ENCODE assay signal across 23 cellular contexts in genomic region chr16:27156531-27156930, GRCh38. TPM values are rescaled to one million over a fixed set of nuclear protein-coding genes. Genes with fewer than 3 reads are reported as not detected.
DNase-seq lines count a peak whose midpoint lies in the region; ATAC-seq and TF ChIP-seq lines count a peak whose summit lies in the region.
"Had no signal": no experiment of that assay in that cellular context is flagged by ENCODE, and none has a peak within 500 bp of the region (broad histone marks: within the 10 kb centered on the region; RNA-seq: fewer than 3 reads in every experiment).

No MANE protein-coding gene starts in this region.

- H3K27me3 ChIP-seq in AG04450 (ENCODE audit: control insufficient read depth, insufficient read depth, low read length) (no peaks in the 10 kb centered on the region), HL-60 (ENCODE audit: insufficient read depth, poor library complexity, severe bottlenecking) (no peaks in the 10 kb centered on the region)
- H3K27me3 ChIP-seq: Peyer's patch had no signal

- CTCF ChIA-PET in AG04450 (lab: Charles Lee) = interaction anchor here (0.6 to 4.2 kb wide), 13 partner anchors 10 to 1318 kb away, joined by 3 to 64 read pairs (median 4); partner anchors contain the start of gene KDM8

- TF ChIP-seq CTCF in AG04450 (IDR thresholded peaks at IDR 0.05; ENCODE audit: low read depth, low read length) = 0 out of 2 replicates have a peak, but pooled peaks have one; percentile 2
- TF ChIP-seq CTCF in HL-60 (IDR thresholded peaks at IDR 0.05; ENCODE audit: insufficient read depth, low read length) = no peak

- no peak for DNase-seq in AG04450 (ENCODE audit: low read depth, low spot score)
- peak in 1 of 2 experiments; percentile 65 for DNase-seq in HL-60 (ENCODE audit: low read depth in 1 of 2, low spot score in 1 of 2)
- DNase-seq in NOMO-1 treated with DMSO at 0.1 percent for 48 hours (lab: John Stamatoyannopoulos, UW; ENCODE audit: unreplicated experiment) = peak; percentile 8
- DNase-seq in left lobe of liver (ENCODE audit: low spot score) = no peak
- DNase-seq in nucleus accumbens (lab: John Stamatoyannopoulos, UW) = no peak
- no peak for DNase-seq in ecto neural progenitor cell (ENCODE audit: low spot score)
- DNase-seq in DMS153 (lab: John Stamatoyannopoulos, UW) = no peak
- DNase-seq: AML-193; C1 segment of cervical spinal cord; CD4-positive, alpha-beta memory T cell; COR-L47; GF-D8; HCEC 1CT; NCI-H2029 treated with DMSO at 0.1 percent for 48 hours; NCI-H446 treated with DMSO at 0.1 percent for 48 hours; NCI-H526; NCI-H82; OCI-M1; Peyer's patch; SIG-M5; SK-N-SH; SW 1271 had no signal

- H3K27ac ChIP-seq in AG04450 (ENCODE audit: low read depth, low read length) (no peak overlapping the region), HL-60 (replicated peaks) (peak overlapping the region; percentile 71)
- H3K27ac ChIP-seq: Peyer's patch had no signal

- H3K4me3 ChIP-seq in AG04450 (ENCODE audit: low read depth, low read length) (no peak overlapping the region), HL-60 (replicated peaks; ENCODE audit: insufficient read depth, low read length) (no peak overlapping the region)
- H3K4me3 ChIP-seq: Peyer's patch had no signal

- peak; percentile 54 for ATAC-seq in left lobe of liver
- ATAC-seq in GM21528 (IDR thresholded peaks at IDR 0.05; ENCODE audit: low FRiP score, unreplicated experiment) = no peak

- POLR2A ChIA-PET in AG04450 (lab: Yijun Ruan, JAX) = no interaction called here

- H3K9me3 ChIP-seq in AG04450 (ENCODE audit: control insufficient read depth, insufficient read depth, low read length) = no peaks in the 10 kb centered on the region
- H3K9me3 ChIP-seq: Peyer's patch, SK-N-SH had no signal

RNA-seq across cellular contexts. Expression of gene KDM8, which starts 46.8 kb away (rescaled TPM):
- 2.5 and 2.8 TPM in 2 replicates for polyA plus RNA-seq in AG04450 (2011; rRNA removed)
- 4.2 and 5.4 TPM in 2 replicates for polyA minus RNA-seq in AG04450 (2011; rRNA and poly(A)+ RNA removed)
- 73.7 TPM for total RNA-seq in left lobe of liver
